Comparison of ENCODE assay signal across 10 cellular contexts in genomic region chr20:59938221-59938620, GRCh38. TPM values are rescaled to one million over a fixed set of nuclear protein-coding genes. Genes with fewer than 3 reads are reported as not detected.
DNase-seq lines count a peak whose midpoint lies in the region; ATAC-seq and TF ChIP-seq lines count a peak whose summit lies in the region.
"Had no signal": no experiment of that assay in that cellular context is flagged by ENCODE, and none has a peak within 500 bp of the region (broad histone marks: within the 10 kb centered on the region; RNA-seq: fewer than 3 reads in every experiment).

No MANE protein-coding gene starts in this region.

- peaks cover 37% of the 10 kb centered on the region for H3K4me1 Mint-ChIP-seq in activated T-cell treated with anti-CD3 and anti-CD28 coated beads, Interleukin-2, amount 50 U/mL, for 72 hours (ENCODE audit: low read depth)

- TF ChIP-seq EP300 in suprapubic skin (IDR thresholded peaks at IDR 0.05): no peak
- TF ChIP-seq EP300 in tibial nerve (IDR thresholded peaks at IDR 0.05): no peak

- H3K36me3 Mint-ChIP-seq in activated T-cell treated with anti-CD3 and anti-CD28 coated beads, Interleukin-2, amount 50 U/mL, for 72 hours (ENCODE audit: insufficient read depth in 2 of 2): peaks cover 2 to 3% of the 10 kb centered on the region in 2 donors

- 62% methylated on average over 4 of the region's 4 CpGs for WGBS in suprapubic skin
- 49 to 50% methylated on average over 4 of the region's 4 CpGs for WGBS in tibial nerve, 2 donors

- H3K27ac ChIP-seq in right atrium auricular region (peak overlapping the region; percentile 95 to 96), suprapubic skin (no peak overlapping the region), tibial nerve (peak overlapping the region in 2 of 4 donors; percentile 26 to 27)

- no peak for TF ChIP-seq CTCF in right atrium auricular region (IDR thresholded peaks at IDR 0.05)
- TF ChIP-seq CTCF in suprapubic skin (IDR thresholded peaks at IDR 0.05): no peak
- TF ChIP-seq CTCF in tibial nerve (IDR thresholded peaks at IDR 0.05): no peak

- ATAC-seq in activated T-cell treated with anti-CD3 and anti-CD28 coated beads, Interleukin-2, amount 50 U/mL, for 72 hours (replicated peaks in 1 of 2): no peak

- H3K4me3 ChIP-seq in adipocyte (ENCODE audit: low read length) (peak overlapping the region; percentile 94), right atrium auricular region (peak overlapping the region; percentile 54 to 74), suprapubic skin (peak overlapping the region; percentile 82), tibial nerve (peak overlapping the region in 1 of 4 donors; percentile 85)

- peak overlapping the region; percentile 76 to 88 for H3K4me3 Mint-ChIP-seq in activated T-cell treated with anti-CD3 and anti-CD28 coated beads, Interleukin-2, amount 50 U/mL, for 72 hours

- H3K27me3 ChIP-seq in adipocyte (replicated peaks; ENCODE audit: control insufficient read depth, insufficient read depth, low read length) (no peaks in the 10 kb centered on the region), right atrium auricular region (no peaks in the 10 kb centered on the region), suprapubic skin (no peaks in the 10 kb centered on the region), tibial nerve (no peaks in the 10 kb centered on the region)

- H3K9ac ChIP-seq in adipocyte (ENCODE audit: low read length): peak overlapping the region; percentile 55

- no peak for DNase-seq in activated T-cell treated with anti-CD3 and anti-CD28 coated beads, Interleukin-2, amount 50 U/mL, for 72 hours
- DNase-seq in activated T-cell treated with anti-CD3 and anti-CD28 coated beads for 4 hours (no peak), adipocyte (ENCODE audit: low read depth) (peak; percentile 63), right atrium auricular region (ENCODE audit: low spot score) (no peak), suprapubic skin (ENCODE audit: low spot score in 2 of 2) (no peak), DMS53 (lab: John Stamatoyannopoulos, UW) (no peak), tibial nerve (ENCODE audit: low spot score in 2 of 2) (no peak), nucleus accumbens (lab: John Stamatoyannopoulos, UW) (no peak)
- DNase-seq: activated CD8-positive, alpha-beta memory T cell treated with anti-CD3 and anti-CD28 coated beads, Interleukin-2, amount 50 U/mL, for 48 hours; NCI-H2081 treated with DMSO at 0.1 percent for 48 hours had no signal

- H3K36me3 ChIP-seq in adipocyte (ENCODE audit: control insufficient read depth, insufficient read depth, low read length, severe bottlenecking): peaks cover 6% of the 10 kb centered on the region
- peaks cover 11% of the 10 kb centered on the region for H3K36me3 ChIP-seq in right atrium auricular region
- no peaks in the 10 kb centered on the region for H3K36me3 ChIP-seq in suprapubic skin
- H3K36me3 ChIP-seq in tibial nerve: peaks cover 0 to 12% (median 0%) of the 10 kb centered on the region in 3 donors

- H3K9me3 Mint-ChIP-seq in activated T-cell treated with anti-CD3 and anti-CD28 coated beads, Interleukin-2, amount 50 U/mL, for 72 hours: no peaks in the 10 kb centered on the region

- H3K9me3 ChIP-seq in adipocyte (ENCODE audit: control insufficient read depth, low read length) (no peaks in the 10 kb centered on the region), right atrium auricular region (no peaks in the 10 kb centered on the region), suprapubic skin (no peaks in the 10 kb centered on the region), tibial nerve (no peaks in the 10 kb centered on the region)

- no peaks in the 10 kb centered on the region for H3K27me3 Mint-ChIP-seq in activated T-cell treated with anti-CD3 and anti-CD28 coated beads, Interleukin-2, amount 50 U/mL, for 72 hours (ENCODE audit: low read depth)

- no peak overlapping the region for H3K27ac Mint-ChIP-seq in activated T-cell treated with anti-CD3 and anti-CD28 coated beads, Interleukin-2, amount 50 U/mL, for 72 hours

- H3K4me1 ChIP-seq in adipocyte (ENCODE audit: control insufficient read depth, insufficient read depth, low read length): peaks cover 48% of the 10 kb centered on the region
- peaks cover 0 to 56% of the 10 kb centered on the region in 2 donors for H3K4me1 ChIP-seq in right atrium auricular region
- H3K4me1 ChIP-seq in suprapubic skin: peaks cover 66% of the 10 kb centered on the region
- H3K4me1 ChIP-seq in tibial nerve: peaks cover 0 to 76% (median 36%) of the 10 kb centered on the region in 4 donors

- TF ChIP-seq POLR2A in suprapubic skin (IDR thresholded peaks at IDR 0.05) (no peak), tibial nerve (IDR thresholded peaks at IDR 0.05) (no peak)

RNA-seq across cellular contexts. Expression of gene PPP1R3D, which starts 1.9 kb away (rescaled TPM):
- total RNA-seq in activated T-cell treated with anti-CD3 and anti-CD28 coated beads, Interleukin-2, amount 50 U/mL, for 72 hours: 1 to 10 TPM; 5.7 to 6.2 TPM
- total RNA-seq in right atrium auricular region (1 to 10 TPM; 6.9 to 7.9 TPM), suprapubic skin (10 to 100 TPM in 3 of 4 donors, 1 to 10 TPM in 1; 7.3 to 16.9 (median 12.8) TPM), tibial nerve (1 to 10 TPM; 7.2 to 8.7 (median 8.0) TPM)

RNA-seq across cellular contexts. Expression of gene FAM217B, which starts 2.0 kb away (rescaled TPM):
- total RNA-seq in activated T-cell treated with anti-CD3 and anti-CD28 coated beads, Interleukin-2, amount 50 U/mL, for 72 hours: 10 to 100 TPM; 18.2 to 20.4 TPM
- total RNA-seq in right atrium auricular region (10 to 100 TPM in 1 of 2 donors, 1 to 10 TPM in 1; 7.9 to 17.6 TPM), suprapubic skin (10 to 100 TPM in 1 of 4 donors, 1 to 10 TPM in 3; 2.8 to 12.9 (median 6.0) TPM), tibial nerve (10 to 100 TPM in 3 of 4 donors, 1 to 10 TPM in 1; 9.0 to 34.3 (median 12.3) TPM)

RNA-seq across cellular contexts. Expression of gene SYCP2, which starts 4.8 kb away (rescaled TPM):
- total RNA-seq in activated T-cell treated with anti-CD3 and anti-CD28 coated beads, Interleukin-2, amount 50 U/mL, for 72 hours: 10 to 100 TPM in 1 of 2 donors, 1 to 10 TPM in 1; 5.0 to 11.9 TPM
- total RNA-seq in right atrium auricular region: under 1 TPM; 0.56 to 0.79 TPM
- total RNA-seq in suprapubic skin: 1 to 10 TPM; 1.8 to 5.0 (median 4.4) TPM
- 1 to 10 TPM; 3.1 to 4.2 (median 3.6) TPM for total RNA-seq in tibial nerve

RNA-seq across cellular contexts. Expression of gene CDH26, which starts 20.0 kb away (rescaled TPM):
- total RNA-seq in activated T-cell treated with anti-CD3 and anti-CD28 coated beads, Interleukin-2, amount 50 U/mL, for 72 hours: 1 to 10 TPM; 2.4 to 3.1 TPM
- 1 to 10 TPM in 1 of 2 donors, under 1 TPM in 1; 0.43 to 1.3 TPM for total RNA-seq in right atrium auricular region
- 1 to 10 TPM; 1.4 to 2.2 (median 2.0) TPM for total RNA-seq in suprapubic skin
- total RNA-seq in tibial nerve: 1 to 10 TPM; 1.3 to 4.8 (median 2.6) TPM
